In genomic region chr1:216809649-216810048, GRCh38 we compare ENCODE assay signal across 38 cellular contexts.
"Had no signal": no experiment of that assay in that cellular context is flagged by ENCODE, and none has a peak within 500 bp of the region (broad histone marks: within the 10 kb centered on the region; RNA-seq: fewer than 3 reads in every experiment).

No MANE protein-coding gene starts in this region.

- H3K27me3 ChIP-seq: adrenal gland, ascending aorta, body of pancreas, brain microvascular endothelial cell, breast epithelium, cardiac muscle cell had no signal

- DNase-seq: activated effector memory CD4-positive, alpha-beta T cell treated with anti-CD3 and anti-CD28 coated beads, Interleukin-2, amount 50 U/mL, for 16 hours; activated effector memory CD4-positive, alpha-beta T cell treated with Interleukin-2 at 50 U/mL for 16 hours; activated gamma-delta T cell; activated gamma-delta T cell treated with Interleukin-2 at 50 U/mL for 16 hours; activated naive CD4-positive, alpha-beta T cell; activated naive CD4-positive, alpha-beta T cell treated with anti-CD3 and anti-CD28 coated beads for 36 hours; activated naive CD4-positive, alpha-beta T cell treated with anti-CD3 and anti-CD28 coated beads, Interleukin-2, amount 10 ng/mL, durations not matched to agents 7 days and 5 days; activated naive CD4-positive, alpha-beta T cell treated with anti-CD3 and anti-CD28 coated beads, Interleukin-2, amount 50 U/mL, for 16 hours; activated naive CD4-positive, alpha-beta T cell treated with Interleukin-2 at 50 U/mL for 16 hours; activated naive CD8-positive, alpha-beta T cell treated with anti-CD3 and anti-CD28 coated beads for 36 hours; activated naive CD8-positive, alpha-beta T cell treated with anti-CD3 and anti-CD28 coated beads, Interleukin-2, amount 10 ng/mL, durations not matched to agents 7 days and 5 days; activated naive CD8-positive, alpha-beta T cell treated with anti-CD3 and anti-CD28 coated beads, Interleukin-2, amount 50 U/mL, for 24 hours; activated T-cell treated with anti-CD3 and anti-CD28 coated beads for 4 hours; activated T-cell treated with anti-CD3 and anti-CD28 coated beads, Interleukin-2, amount 50 U/mL, for 1 hour; activated T-cell treated with anti-CD3 and anti-CD28 coated beads, Interleukin-2, amount 50 U/mL, for 24 hours; activated T-cell treated with anti-CD3 and anti-CD28 coated beads, Interleukin-2, amount 50 U/mL, for 4 hours; activated T-cell treated with anti-CD3 and anti-CD28 coated beads, Interleukin-2, amount 50 U/mL, for 48 hours; activated T-cell treated with anti-CD3 and anti-CD28 coated beads, Interleukin-2, amount 50 U/mL, for 72 hours; adrenal gland; amniotic stem cell; amygdala; anterior cingulate cortex; aorta; body of pancreas; brain microvascular endothelial cell; caudate nucleus; central memory CD4-positive, alpha-beta T cell; cerebellar nuclear complex had no signal

- H3K4me1 Mint-ChIP-seq: activated naive CD4-positive, alpha-beta T cell treated with anti-CD3 and anti-CD28 coated beads, Interleukin-2, amount 10 ng/mL, durations not matched to agents 7 days and 5 days; activated naive CD4-positive, alpha-beta T cell treated with anti-CD3 and anti-CD28 coated beads, Interleukin-2, amount 50 U/mL, for 24 hours; activated naive CD8-positive, alpha-beta T cell treated with anti-CD3 and anti-CD28 coated beads for 36 hours; activated naive CD8-positive, alpha-beta T cell treated with anti-CD3 and anti-CD28 coated beads, Interleukin-2, amount 10 ng/mL, durations not matched to agents 7 days and 5 days; activated naive CD8-positive, alpha-beta T cell treated with anti-CD3 and anti-CD28 coated beads, Interleukin-2, amount 50 U/mL, for 24 hours; activated T-helper 17 cell treated with anti-CD3 and anti-CD28 coated beads, Interleukin-2, amount 50 U/mL, for 72 hours; central memory CD8-positive, alpha-beta T cell had no signal

- H3K27me3 Mint-ChIP-seq: activated naive CD4-positive, alpha-beta T cell treated with anti-CD3 and anti-CD28 coated beads, Interleukin-2, amount 10 ng/mL, durations not matched to agents 7 days and 5 days; activated naive CD4-positive, alpha-beta T cell treated with anti-CD3 and anti-CD28 coated beads, Interleukin-2, amount 50 U/mL, for 24 hours; activated naive CD8-positive, alpha-beta T cell; activated naive CD8-positive, alpha-beta T cell treated with anti-CD3 and anti-CD28 coated beads for 36 hours; activated naive CD8-positive, alpha-beta T cell treated with anti-CD3 and anti-CD28 coated beads, Interleukin-2, amount 10 ng/mL, durations not matched to agents 7 days and 5 days; activated naive CD8-positive, alpha-beta T cell treated with anti-CD3 and anti-CD28 coated beads, Interleukin-2, amount 50 U/mL, for 24 hours; activated T-cell treated with anti-CD3 and anti-CD28 coated beads, Interleukin-2, amount 50 U/mL, for 24 hours; activated T-helper 17 cell treated with anti-CD3 and anti-CD28 coated beads, Interleukin-2, amount 50 U/mL, for 72 hours; brain; central memory CD8-positive, alpha-beta T cell had no signal

- H3K4me3 ChIP-seq: adrenal gland, ascending aorta, body of pancreas, breast epithelium, cardiac muscle cell had no signal

- H3K36me3 ChIP-seq: adrenal gland, ascending aorta, brain microvascular endothelial cell, breast epithelium, cardiac muscle cell had no signal

- H3K9me3 ChIP-seq: adrenal gland, ascending aorta, body of pancreas, breast epithelium had no signal

- H3K4me3 Mint-ChIP-seq: activated naive CD4-positive, alpha-beta T cell treated with anti-CD3 and anti-CD28 coated beads for 36 hours; activated naive CD4-positive, alpha-beta T cell treated with anti-CD3 and anti-CD28 coated beads, Interleukin-2, amount 10 ng/mL, durations not matched to agents 7 days and 5 days; activated naive CD4-positive, alpha-beta T cell treated with anti-CD3 and anti-CD28 coated beads, Interleukin-2, amount 50 U/mL, for 24 hours; activated naive CD8-positive, alpha-beta T cell; activated naive CD8-positive, alpha-beta T cell treated with anti-CD3 and anti-CD28 coated beads for 36 hours; activated naive CD8-positive, alpha-beta T cell treated with anti-CD3 and anti-CD28 coated beads, Interleukin-2, amount 10 ng/mL, durations not matched to agents 7 days and 5 days; activated naive CD8-positive, alpha-beta T cell treated with anti-CD3 and anti-CD28 coated beads, Interleukin-2, amount 50 U/mL, for 24 hours; activated T-cell treated with anti-CD3 and anti-CD28 coated beads, Interleukin-2, amount 50 U/mL, for 24 hours; activated T-cell treated with anti-CD3 and anti-CD28 coated beads, Interleukin-2, amount 50 U/mL, for 4 hours; activated T-cell treated with anti-CD3 and anti-CD28 coated beads, Interleukin-2, amount 50 U/mL, for 72 hours; activated T-helper 1 cell treated with anti-CD3 and anti-CD28 coated beads, Interleukin-12 subunit alpha, Interleukin-12 subunit beta, Interleukin-2, Interleukin-4 antibody, amounts not matched to agents 30 ng/mL and 10 ng/mL and 1 ng/mL, durations not matched to agents 14 hours and 24 hours and 36 hours; activated T-helper 17 cell treated with anti-CD3 and anti-CD28 coated beads, Interleukin-2, amount 50 U/mL, for 72 hours; brain; central memory CD8-positive, alpha-beta T cell had no signal

- H3K9me3 Mint-ChIP-seq: activated naive CD4-positive, alpha-beta T cell treated with anti-CD3 and anti-CD28 coated beads, Interleukin-2, amount 50 U/mL, for 24 hours; activated naive CD8-positive, alpha-beta T cell treated with anti-CD3 and anti-CD28 coated beads for 36 hours; activated naive CD8-positive, alpha-beta T cell treated with anti-CD3 and anti-CD28 coated beads, Interleukin-2, amount 10 ng/mL, durations not matched to agents 7 days and 5 days; activated naive CD8-positive, alpha-beta T cell treated with anti-CD3 and anti-CD28 coated beads, Interleukin-2, amount 50 U/mL, for 24 hours; activated T-helper 1 cell treated with anti-CD3 and anti-CD28 coated beads, Interleukin-12 subunit alpha, Interleukin-12 subunit beta, Interleukin-2, Interleukin-4 antibody, amounts not matched to agents 30 ng/mL and 10 ng/mL and 1 ng/mL, durations not matched to agents 14 hours and 24 hours and 36 hours; activated T-helper 17 cell treated with anti-CD3 and anti-CD28 coated beads, Interleukin-2, amount 50 U/mL, for 72 hours; activated T-helper 2 cell treated with anti-CD3 and anti-CD28 coated beads, Interferon-gamma antibody, Interleukin-2, Interleukin-4, amounts not matched to agents 10 μg/mL and 5 μg/mL and 100 μg/mL, durations not matched to agents 14 hours and 24 hours and 36 hours; brain had no signal

- H3K4me1 ChIP-seq: adrenal gland, ascending aorta, body of pancreas, breast epithelium had no signal

- H3K27ac ChIP-seq: adrenal gland, ascending aorta, body of pancreas, brain microvascular endothelial cell, breast epithelium, cardiac muscle cell had no signal

- H3K27ac Mint-ChIP-seq: activated naive CD4-positive, alpha-beta T cell treated with anti-CD3 and anti-CD28 coated beads for 36 hours; activated naive CD4-positive, alpha-beta T cell treated with anti-CD3 and anti-CD28 coated beads, Interleukin-2, amount 10 ng/mL, durations not matched to agents 7 days and 5 days; activated naive CD4-positive, alpha-beta T cell treated with anti-CD3 and anti-CD28 coated beads, Interleukin-2, amount 50 U/mL, for 24 hours; activated naive CD8-positive, alpha-beta T cell; activated naive CD8-positive, alpha-beta T cell treated with anti-CD3 and anti-CD28 coated beads for 36 hours; activated naive CD8-positive, alpha-beta T cell treated with anti-CD3 and anti-CD28 coated beads, Interleukin-2, amount 10 ng/mL, durations not matched to agents 7 days and 5 days; activated naive CD8-positive, alpha-beta T cell treated with anti-CD3 and anti-CD28 coated beads, Interleukin-2, amount 50 U/mL, for 24 hours; activated T-cell treated with anti-CD3 and anti-CD28 coated beads, Interleukin-2, amount 50 U/mL, for 24 hours; activated T-cell treated with anti-CD3 and anti-CD28 coated beads, Interleukin-2, amount 50 U/mL, for 72 hours; activated T-helper 1 cell treated with anti-CD3 and anti-CD28 coated beads, Interleukin-12 subunit alpha, Interleukin-12 subunit beta, Interleukin-2, Interleukin-4 antibody, amounts not matched to agents 30 ng/mL and 10 ng/mL and 1 ng/mL, durations not matched to agents 14 hours and 24 hours and 36 hours; activated T-helper 17 cell treated with anti-CD3 and anti-CD28 coated beads, Interleukin-2, amount 50 U/mL, for 72 hours; activated T-helper 2 cell treated with anti-CD3 and anti-CD28 coated beads, Interferon-gamma antibody, Interleukin-2, Interleukin-4, amounts not matched to agents 10 μg/mL and 5 μg/mL and 100 μg/mL, durations not matched to agents 14 hours and 24 hours and 36 hours; brain had no signal

- ATAC-seq: activated naive CD8-positive, alpha-beta T cell treated with anti-CD3 and anti-CD28 coated beads, Interleukin-2, amount 50 U/mL, for 24 hours; activated T-cell treated with anti-CD3 and anti-CD28 coated beads, Interleukin-2, amount 50 U/mL, for 4 hours; activated T-cell treated with anti-CD3 and anti-CD28 coated beads, Interleukin-2, amount 50 U/mL, for 72 hours; activated T-helper 17 cell treated with anti-CD3 and anti-CD28 coated beads, Interleukin-2, amount 50 U/mL, for 72 hours; body of pancreas had no signal

- H3K36me3 Mint-ChIP-seq: activated naive CD4-positive, alpha-beta T cell treated with anti-CD3 and anti-CD28 coated beads, Interleukin-2, amount 10 ng/mL, durations not matched to agents 7 days and 5 days; activated naive CD4-positive, alpha-beta T cell treated with anti-CD3 and anti-CD28 coated beads, Interleukin-2, amount 50 U/mL, for 24 hours; activated naive CD8-positive, alpha-beta T cell; activated naive CD8-positive, alpha-beta T cell treated with anti-CD3 and anti-CD28 coated beads for 36 hours; activated naive CD8-positive, alpha-beta T cell treated with anti-CD3 and anti-CD28 coated beads, Interleukin-2, amount 10 ng/mL, durations not matched to agents 7 days and 5 days; brain had no signal
